9 cellular contexts compared by ENCODE assay signal in genomic region chr3:86990171-86990733, GRCh38. TPM values are rescaled to one million over a fixed set of nuclear protein-coding genes. Genes with fewer than 3 reads are reported as not detected.
A peak's percentile ranks its signal among the peaks of the same experiment; 100 is the strongest.
DNase-seq lines count a peak whose midpoint lies in the region; ATAC-seq, FAIRE-seq and TF ChIP-seq lines count a peak whose summit lies in the region.
"Had no signal": no experiment of that assay in that cellular context is flagged by ENCODE, and none has a peak within 500 bp of the region (broad histone marks: within the 10 kb centered on the region; RNA-seq: fewer than 3 reads in every experiment).

No MANE protein-coding gene starts in this region.

- H2AFZ ChIP-seq in keratinocyte (ENCODE audit: control insufficient read depth, low read length): peak overlapping the region; percentile 63

- H3K4me1 ChIP-seq in keratinocyte (ENCODE audit: control insufficient read depth, extremely low read depth, insufficient read depth, low read length) (peaks cover 3% of the 10 kb centered on the region), testis (peaks cover 4% of the 10 kb centered on the region)

- no peaks in the 10 kb centered on the region for H3K9me3 ChIP-seq in keratinocyte (ENCODE audit: control insufficient read depth, low read depth, low read length)
- no peaks in the 10 kb centered on the region for H3K9me3 ChIP-seq in testis

- peak; percentile 39 for DNase-seq in NCI-H748 (lab: John Stamatoyannopoulos, UW; ENCODE audit: unreplicated experiment)
- DNase-seq in NCI-H748 treated with DMSO at 0.1 percent for 48 hours (lab: John Stamatoyannopoulos, UW): no peak
- DNase-seq in activated naive CD8-positive, alpha-beta T cell treated with anti-CD3 and anti-CD28 coated beads for 36 hours: peak; percentile 5
- no peak for DNase-seq in keratinocyte (ENCODE audit: low read depth, low spot score)
- no peak for DNase-seq in testis
- no peak for DNase-seq in COR-L47 (lab: John Stamatoyannopoulos, UW)
- DNase-seq: activated B cell treated with CpG ODN at 0.5 μM for 24 hours had no signal

- dilution Hi-C loops in keratinocyte (cut with MboI; ENCODE audit: extremely low pct_ligation_motif_present, low sequenced_read_pairs): no loop called here

- no peak for TF ChIP-seq CTCF in keratinocyte (optimal IDR thresholded peaks at IDR 0.05 in 1 of 3, IDR thresholded peaks at IDR 0.05 in 1 of 3, conservative IDR thresholded peaks at IDR 0.05 in 1 of 3; ENCODE audit: extremely low read depth in 1 of 3, insufficient read depth in 2 of 3, low read length in 3 of 3)
- no peak for TF ChIP-seq CTCF in testis (IDR thresholded peaks at IDR 0.05)

- TF ChIP-seq POLR2A in testis (IDR thresholded peaks at IDR 0.05): no peak

- H3K36me3 ChIP-seq in keratinocyte (ENCODE audit: control insufficient read depth in 2 of 2, extremely low read depth in 1 of 2, insufficient read depth in 2 of 2, low read length in 2 of 2) (no peaks in the 10 kb centered on the region), testis (ENCODE audit: low read depth, missing control alignments) (no peaks in the 10 kb centered on the region)

- H3K4me3 ChIP-seq in keratinocyte (ENCODE audit: control insufficient read depth in 2 of 3, extremely low read depth in 1 of 3, insufficient read depth in 2 of 3, low read depth in 1 of 3, low read length in 3 of 3): peak overlapping the region; percentile 58 to 71 (median 63)
- peak overlapping the region; percentile 67 to 75 for H3K4me3 ChIP-seq in testis

- H3K27ac ChIP-seq in keratinocyte (ENCODE audit: control insufficient read depth, insufficient read depth, low read length) (no peak overlapping the region), testis (peak overlapping the region; percentile 73 to 96)

- H3K27me3 ChIP-seq in keratinocyte (ENCODE audit: control insufficient read depth, extremely low read depth, insufficient read depth, low read length) (peaks cover 11% of the 10 kb centered on the region), testis (no peaks in the 10 kb centered on the region)

- peak overlapping the region; percentile 82 for H3K4me2 ChIP-seq in keratinocyte (ENCODE audit: control insufficient read depth, extremely low read depth, insufficient read depth, low read depth, low read length)

- ATAC-seq in HG03354 (IDR thresholded peaks at IDR 0.05; ENCODE audit: poor library complexity, severe bottlenecking, unreplicated experiment) (no peak), HG02981 (IDR thresholded peaks at IDR 0.05; ENCODE audit: unreplicated experiment) (no peak)

- no peak overlapping the region for H3K27ac Mint-ChIP-seq in activated naive CD8-positive, alpha-beta T cell treated with anti-CD3 and anti-CD28 coated beads for 36 hours
- H3K27ac Mint-ChIP-seq: activated B cell treated with CpG ODN at 0.5 μM for 24 hours had no signal

- H3K9me1 ChIP-seq in keratinocyte (ENCODE audit: control insufficient read depth, extremely low read depth, insufficient read depth, low read length): no peaks in the 10 kb centered on the region

- H3K4me3 Mint-ChIP-seq in activated naive CD8-positive, alpha-beta T cell treated with anti-CD3 and anti-CD28 coated beads for 36 hours: no peak overlapping the region
- H3K4me3 Mint-ChIP-seq: activated B cell treated with CpG ODN at 0.5 μM for 24 hours had no signal

- WGBS in testis, 2 donors: 4 to 7% methylated on average over 2 to 27 of the region's 27 CpGs

- peaks cover 37% of the 10 kb centered on the region for H3K27me3 Mint-ChIP-seq in activated naive CD8-positive, alpha-beta T cell treated with anti-CD3 and anti-CD28 coated beads for 36 hours

- no peaks in the 10 kb centered on the region for H3K9me3 Mint-ChIP-seq in activated naive CD8-positive, alpha-beta T cell treated with anti-CD3 and anti-CD28 coated beads for 36 hours
- H3K9me3 Mint-ChIP-seq: activated B cell treated with CpG ODN at 0.5 μM for 24 hours had no signal

- H3K79me2 ChIP-seq in keratinocyte (ENCODE audit: control insufficient read depth, insufficient read depth, low read length): no peaks in the 10 kb centered on the region

- H4K20me1 ChIP-seq in keratinocyte (ENCODE audit: control insufficient read depth, extremely low read depth, insufficient read depth, low read length): no peaks in the 10 kb centered on the region

- H3K9ac ChIP-seq in keratinocyte (ENCODE audit: control insufficient read depth, extremely low read depth, insufficient read depth, low read length): peak overlapping the region; percentile 64

- no peaks in the 10 kb centered on the region for H3K36me3 Mint-ChIP-seq in activated naive CD8-positive, alpha-beta T cell treated with anti-CD3 and anti-CD28 coated beads for 36 hours

- peaks cover 5% of the 10 kb centered on the region for H3K4me1 Mint-ChIP-seq in activated naive CD8-positive, alpha-beta T cell treated with anti-CD3 and anti-CD28 coated beads for 36 hours

- intact Hi-C loops in testis (cut with DNase I; ENCODE audit: low total_unique reads): no loop called here

- FAIRE-seq in keratinocyte (lab: Jason Lieb, UNC): no peak

RNA-seq across cellular contexts. Expression of gene VGLL3, which starts 0.7 kb away (rescaled TPM):
- total RNA-seq in activated naive CD8-positive, alpha-beta T cell treated with anti-CD3 and anti-CD28 coated beads for 36 hours: not detected
- polyA plus RNA-seq in keratinocyte (2.4 to 6.7 TPM (median 2.6 TPM) in 3 replicates), testis (ENCODE audit: insufficient read depth, low read depth, low replicate concordance) (8.3 TPM)
- polyA plus RNA-seq in keratinocyte (2011; ENCODE audit: low read depth): 3.9 TPM
- 2.7 and 3.3 TPM in 2 replicates for polyA plus RNA-seq in keratinocyte (2011; cell fraction: cytosol; rRNA removed)
- 4.2 and 5.6 TPM in 2 replicates for polyA plus RNA-seq in keratinocyte (2011; cell fraction: nucleus; rRNA removed)
- polyA plus RNA-seq in keratinocyte (2012; ENCODE audit: low replicate concordance): 1.8 and 6.5 TPM in 2 replicates
- 15.5 to 31.3 TPM (median 23.4 TPM) in 3 replicates for polyA minus RNA-seq in keratinocyte
- polyA minus RNA-seq in keratinocyte (2011; cell fraction: cytosol; rRNA and poly(A)+ RNA removed): 6.5 TPM
- polyA minus RNA-seq in keratinocyte (2011; cell fraction: nucleus; rRNA and poly(A)+ RNA removed): 3.5 and 5.8 TPM in 2 replicates
- total RNA-seq in testis: 10 to 100 TPM; 14.3 to 27.6 TPM
- total RNA-seq: activated B cell treated with CpG ODN at 0.5 μM for 24 hours had no signal

Comparison
In these comparisons a context has a peak if more than half of its experiments do, and no peak if none do; other contexts are left out.
1. DNase-seq: peak in NCI-H748 (single experiment) and activated naive CD8-positive, alpha-beta T cell treated with anti-CD3 and anti-CD28 coated beads for 36 hours (single experiment); none in NCI-H748 treated with DMSO at 0.1 percent for 48 hours (single experiment), keratinocyte (single experiment), testis (single experiment) and COR-L47 (single experiment).
2. RNA of gene VGLL3, which starts 0.7 kb away (total RNA-seq): 14.3 to 27.6 TPM in testis; not detected in activated naive CD8-positive, alpha-beta T cell treated with anti-CD3 and anti-CD28 coated beads for 36 hours; every median in the first group is over 10 times any median in the second.